ENCODE assay signal across 8 cellular contexts in the genomic region with DNA sequence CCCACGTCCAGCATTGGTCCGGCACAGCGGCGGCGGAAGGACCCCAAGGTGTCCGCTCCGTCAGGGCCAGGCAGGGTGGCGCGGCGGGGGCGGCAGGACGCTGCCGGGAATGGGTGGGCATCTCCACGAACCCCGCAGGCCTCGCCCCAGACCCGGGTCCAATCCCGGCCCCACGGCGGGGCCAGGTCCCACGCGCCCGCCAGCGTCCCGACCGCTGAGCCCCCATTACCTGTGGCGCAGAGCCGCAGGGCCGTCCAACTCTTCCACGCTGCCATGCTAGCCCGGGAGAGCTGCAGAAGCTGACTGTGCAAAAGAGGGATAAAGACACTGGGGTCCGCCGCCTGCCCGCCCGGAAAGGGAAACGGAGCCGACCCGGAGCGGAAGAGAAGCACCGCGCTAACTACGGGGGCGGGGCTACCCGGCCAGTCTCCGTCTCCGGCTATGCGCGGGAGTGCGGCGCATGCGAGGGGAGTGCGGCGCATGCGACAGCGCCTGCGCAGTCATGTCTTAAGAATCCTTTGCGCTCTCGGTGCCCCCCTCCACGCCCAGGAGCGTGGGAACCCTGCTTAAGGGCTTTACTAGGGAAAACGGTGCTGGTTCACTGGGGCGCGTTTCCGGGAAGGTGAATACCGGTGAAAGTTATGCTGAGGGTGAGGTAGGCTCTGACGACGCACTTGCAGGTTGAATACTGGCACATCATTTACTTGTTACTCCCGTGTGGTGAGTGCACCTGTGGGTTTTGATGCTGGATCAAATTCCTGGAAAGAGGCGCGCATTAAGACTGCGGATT. TPM values are rescaled to one million over a fixed set of nuclear protein-coding genes. Genes with fewer than 3 reads are reported as not detected.
DNase-seq lines count a peak whose midpoint lies in the region; ATAC-seq and TF ChIP-seq lines count a peak whose summit lies in the region.

A gene with protein sequence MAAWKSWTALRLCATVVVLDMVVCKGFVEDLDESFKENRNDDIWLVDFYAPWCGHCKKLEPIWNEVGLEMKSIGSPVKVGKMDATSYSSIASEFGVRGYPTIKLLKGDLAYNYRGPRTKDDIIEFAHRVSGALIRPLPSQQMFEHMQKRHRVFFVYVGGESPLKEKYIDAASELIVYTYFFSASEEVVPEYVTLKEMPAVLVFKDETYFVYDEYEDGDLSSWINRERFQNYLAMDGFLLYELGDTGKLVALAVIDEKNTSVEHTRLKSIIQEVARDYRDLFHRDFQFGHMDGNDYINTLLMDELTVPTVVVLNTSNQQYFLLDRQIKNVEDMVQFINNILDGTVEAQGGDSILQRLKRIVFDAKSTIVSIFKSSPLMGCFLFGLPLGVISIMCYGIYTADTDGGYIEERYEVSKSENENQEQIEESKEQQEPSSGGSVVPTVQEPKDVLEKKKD (minus strand): TSS at position 402 of the 790 bp plus-strand sequence. CDS start 127 bp downstream, at position 275.

- peak within 1 kb of the TSS; percentile 92 for H3K27ac ChIP-seq in DND-41 (ENCODE audit: low read length)
- peak within 1 kb of the TSS; percentile 43 for H3K27ac ChIP-seq in GM23248
- H3K27ac ChIP-seq in naive thymus-derived CD4-positive, alpha-beta T cell (ENCODE audit: low read depth, low read length) = peak within 1 kb of the TSS; percentile 74

- POLR2A ChIA-PET in naive thymus-derived CD4-positive, alpha-beta T cell (lab: Charles Lee) = interaction anchor here (0.7 to 1.3 kb wide), 3 partner anchors 14 to 1491 kb away, joined by 3 to 7 read pairs (median 3); a partner anchor contains a TSS

- no peaks in the 10 kb centered on the region for H3K27me3 Mint-ChIP-seq in activated T-helper 1 cell treated with anti-CD3 and anti-CD28 coated beads, Interleukin-12 subunit alpha, Interleukin-12 subunit beta, Interleukin-2, Interleukin-4 antibody, amounts not matched to agents 30 ng/mL and 10 ng/mL and 1 ng/mL, durations not matched to agents 14 hours and 24 hours and 36 hours (ENCODE audit: insufficient read depth)
- no peaks in the 10 kb centered on the region for H3K27me3 Mint-ChIP-seq in naive thymus-derived CD4-positive, alpha-beta T cell
- no peaks in the 10 kb centered on the region for H3K27me3 Mint-ChIP-seq in stimulated activated naive B cell treated with anti-CD40 and anti-IgM and Interleukin-4, amounts not matched to agents 10 μg/mL and 1 μg/mL and 100 μg/mL, for 72 hours

- H3K9me3 Mint-ChIP-seq in activated T-helper 1 cell treated with anti-CD3 and anti-CD28 coated beads, Interleukin-12 subunit alpha, Interleukin-12 subunit beta, Interleukin-2, Interleukin-4 antibody, amounts not matched to agents 30 ng/mL and 10 ng/mL and 1 ng/mL, durations not matched to agents 14 hours and 24 hours and 36 hours = no peaks in the 10 kb centered on the region
- H3K9me3 Mint-ChIP-seq in naive thymus-derived CD4-positive, alpha-beta T cell = no peaks in the 10 kb centered on the region
- no peaks in the 10 kb centered on the region for H3K9me3 Mint-ChIP-seq in stimulated activated naive B cell treated with anti-CD40 and anti-IgM and Interleukin-4, amounts not matched to agents 10 μg/mL and 1 μg/mL and 100 μg/mL, for 72 hours

- H3K4me2 ChIP-seq in DND-41 (ENCODE audit: insufficient read depth, low read length) (peak within 1 kb of the TSS; percentile 85), GM23248 (ENCODE audit: unreplicated experiment) (peak within 1 kb of the TSS; percentile 90)

- 0 out of 2 replicates have a peak, but pooled peaks cover 5% of the 10 kb centered on the region for H3F3A ChIP-seq in GM23248 (ENCODE audit: insufficient read depth)

- peaks cover 41% of the 10 kb centered on the region for H3K36me3 ChIP-seq in DND-41 (ENCODE audit: insufficient read depth, low read length)
- peaks cover 21% of the 10 kb centered on the region for H3K36me3 ChIP-seq in GM23248 (ENCODE audit: low read depth)
- H3K36me3 ChIP-seq in naive thymus-derived CD4-positive, alpha-beta T cell (ENCODE audit: control insufficient read depth in 2 of 3, insufficient read depth in 3 of 3, low read length in 3 of 3) = peaks cover under 1 to 38% (median 8%) of the 10 kb centered on the region in 3 experiments

- CTCF ChIA-PET in naive thymus-derived CD4-positive, alpha-beta T cell (lab: Charles Lee) = no interaction called here

- peak within 1 kb of the TSS; percentile 87 for H3K27ac Mint-ChIP-seq in activated T-helper 1 cell treated with anti-CD3 and anti-CD28 coated beads, Interleukin-12 subunit alpha, Interleukin-12 subunit beta, Interleukin-2, Interleukin-4 antibody, amounts not matched to agents 30 ng/mL and 10 ng/mL and 1 ng/mL, durations not matched to agents 14 hours and 24 hours and 36 hours
- H3K27ac Mint-ChIP-seq in naive thymus-derived CD4-positive, alpha-beta T cell = peak within 1 kb of the TSS; percentile 88 to 98 (median 95)
- peak within 1 kb of the TSS; percentile 95 for H3K27ac Mint-ChIP-seq in stimulated activated naive B cell treated with anti-CD40 and anti-IgM and Interleukin-4, amounts not matched to agents 10 μg/mL and 1 μg/mL and 100 μg/mL, for 72 hours

- H4K20me1 ChIP-seq in DND-41 (ENCODE audit: insufficient read depth, low read length) = peaks cover 20% of the 10 kb centered on the region; the same call in 1 of the 2 replicates
- H4K20me1 ChIP-seq in GM23248 (ENCODE audit: insufficient read depth) = no peaks in the 10 kb centered on the region

- H3K79me2 ChIP-seq in DND-41 (ENCODE audit: insufficient read depth, low read length) = peaks cover 64% of the 10 kb centered on the region
- peaks cover 62% of the 10 kb centered on the region for H3K79me2 ChIP-seq in GM23248 (ENCODE audit: insufficient read depth)

- peaks cover 42% of the 10 kb centered on the region for H3K4me1 ChIP-seq in DND-41 (ENCODE audit: insufficient read depth, low read length)
- peaks cover 17% of the 10 kb centered on the region; the same call in 1 of the 2 replicates for H3K4me1 ChIP-seq in GM23248 (ENCODE audit: insufficient read depth)
- peaks cover 4 to 17% of the 10 kb centered on the region in 2 donors for H3K4me1 ChIP-seq in naive thymus-derived CD4-positive, alpha-beta T cell (ENCODE audit: control insufficient read depth in 2 of 2, insufficient read depth in 2 of 2, low read length in 2 of 2)

- peak; percentile 94 for DNase-seq in DND-41
- DNase-seq in GM23248 = peak; percentile 98
- DNase-seq in Kasumi-1 (lab: John Stamatoyannopoulos, UW) = peak; percentile 89 to 95
- DNase-seq in RPMI7951 (ENCODE audit: low read depth) = peak; percentile 87
- DNase-seq in activated T-helper 1 cell treated with anti-CD3 and anti-CD28 coated beads, Interleukin-12 subunit alpha, Interleukin-12 subunit beta, Interleukin-2, Interleukin-4 antibody, amounts not matched to agents 30 ng/mL and 10 ng/mL and 1 ng/mL, durations not matched to agents 14 hours and 24 hours and 36 hours (ENCODE audit: low spot score) = peak; percentile 90
- DNase-seq in fibroblast of gingiva (ENCODE audit: low read depth) = peak; percentile 91
- DNase-seq in naive thymus-derived CD4-positive, alpha-beta T cell = peak; percentile 86 to 93 (median 90)
- peak; percentile 91 for DNase-seq in stimulated activated naive B cell treated with anti-CD40 and anti-IgM and Interleukin-4, amounts not matched to agents 10 μg/mL and 1 μg/mL and 100 μg/mL, for 72 hours

- WGBS in GM23248 (ENCODE audit: low coverage in 1 of 2, low lambda C conversion rate in 2 of 2, missing lambda C conversion rate in 2 of 2), 2 experiments = 1% methylated on average over 60 to 63 of the region's 71 CpGs

- H3K4me3 Mint-ChIP-seq in activated T-helper 1 cell treated with anti-CD3 and anti-CD28 coated beads, Interleukin-12 subunit alpha, Interleukin-12 subunit beta, Interleukin-2, Interleukin-4 antibody, amounts not matched to agents 30 ng/mL and 10 ng/mL and 1 ng/mL, durations not matched to agents 14 hours and 24 hours and 36 hours = peak within 1 kb of the TSS; percentile 92
- peak within 1 kb of the TSS; percentile 93 to 100 (median 96) for H3K4me3 Mint-ChIP-seq in naive thymus-derived CD4-positive, alpha-beta T cell
- peak within 1 kb of the TSS; percentile 91 to 92 for H3K4me3 Mint-ChIP-seq in stimulated activated naive B cell treated with anti-CD40 and anti-IgM and Interleukin-4, amounts not matched to agents 10 μg/mL and 1 μg/mL and 100 μg/mL, for 72 hours

- H2AFZ ChIP-seq in DND-41 (ENCODE audit: low read depth, low read length) (peak within 1 kb of the TSS; percentile 97), GM23248 (peak within 1 kb of the TSS; percentile 99)

- in situ Hi-C loops in GM23248 (cut with MboI) = no loop called here

- peak within 1 kb of the TSS; percentile 78 to 90 for H3K4me3 ChIP-seq in DND-41 (ENCODE audit: low read depth in 1 of 2, low read length in 2 of 2)
- peak within 1 kb of the TSS; percentile 93 for H3K4me3 ChIP-seq in GM23248
- H3K4me3 ChIP-seq in naive thymus-derived CD4-positive, alpha-beta T cell (ENCODE audit: low read length) = peak within 1 kb of the TSS; percentile 86

- H3K27me3 ChIP-seq in DND-41 (ENCODE audit: insufficient read depth, low read length, poor library complexity) (no peaks in the 10 kb centered on the region), GM23248 (replicated peaks; ENCODE audit: insufficient read depth) (no peaks in the 10 kb centered on the region)
- H3K27me3 ChIP-seq in naive thymus-derived CD4-positive, alpha-beta T cell (ENCODE audit: control insufficient read depth in 2 of 2, insufficient read depth in 2 of 2, low read length in 2 of 2) = no peaks in the 10 kb centered on the region

- peaks cover 50% of the 10 kb centered on the region for H3K4me1 Mint-ChIP-seq in activated T-helper 1 cell treated with anti-CD3 and anti-CD28 coated beads, Interleukin-12 subunit alpha, Interleukin-12 subunit beta, Interleukin-2, Interleukin-4 antibody, amounts not matched to agents 30 ng/mL and 10 ng/mL and 1 ng/mL, durations not matched to agents 14 hours and 24 hours and 36 hours (ENCODE audit: low read depth)
- H3K4me1 Mint-ChIP-seq in naive thymus-derived CD4-positive, alpha-beta T cell = peaks cover 21 to 61% (median 53%) of the 10 kb centered on the region in 7 donors
- peaks cover 12 to 23% of the 10 kb centered on the region in 2 donors for H3K4me1 Mint-ChIP-seq in stimulated activated naive B cell treated with anti-CD40 and anti-IgM and Interleukin-4, amounts not matched to agents 10 μg/mL and 1 μg/mL and 100 μg/mL, for 72 hours

- H3K9me3 ChIP-seq in DND-41 (ENCODE audit: insufficient read depth, low read length, severe bottlenecking) (no peaks in the 10 kb centered on the region), GM23248 (ENCODE audit: low read depth) (no peaks in the 10 kb centered on the region)
- no peaks in the 10 kb centered on the region for H3K9me3 ChIP-seq in naive thymus-derived CD4-positive, alpha-beta T cell (ENCODE audit: control insufficient read depth in 2 of 3, low read length in 3 of 3)

- intact Hi-C loops in activated T-helper 1 cell treated with anti-CD3 and anti-CD28 coated beads, Interleukin-12 subunit alpha, Interleukin-12 subunit beta, Interleukin-2, Interleukin-4 antibody, amounts not matched to agents 30 ng/mL and 10 ng/mL and 1 ng/mL, durations not matched to agents 14 hours and 24 hours and 36 hours (cut with micrococcal nuclease) = loop anchor here (1.0 to 10.0 kb wide), 4 partner anchors 20 to 1490 kb away; a partner anchor contains a TSS
- intact Hi-C loops in naive thymus-derived CD4-positive, alpha-beta T cell (cut with micrococcal nuclease) = loop anchor here (1.0 to 10.0 kb wide), 8 partner anchors 8 to 1491 kb away; a partner anchor contains a TSS

- TF ChIP-seq CTCF in DND-41 (IDR thresholded peaks at IDR 0.05; ENCODE audit: borderline replicate concordance, extremely low read depth, low read length, poor library complexity, severe bottlenecking) = no peak

- H3K9me2 ChIP-seq in GM23248 (ENCODE audit: insufficient read depth) = no peaks in the 10 kb centered on the region

- ATAC-seq in DND-41 (ENCODE audit: insufficient read depth, low read depth) = peak; percentile 95
- ATAC-seq in naive thymus-derived CD4-positive, alpha-beta T cell = peak; percentile 99
- peak; percentile 98 to 99 for ATAC-seq in stimulated activated naive B cell treated with anti-CD40 and anti-IgM and Interleukin-4, amounts not matched to agents 10 μg/mL and 1 μg/mL and 100 μg/mL, for 72 hours (replicated peaks)

- H3K36me3 Mint-ChIP-seq in activated T-helper 1 cell treated with anti-CD3 and anti-CD28 coated beads, Interleukin-12 subunit alpha, Interleukin-12 subunit beta, Interleukin-2, Interleukin-4 antibody, amounts not matched to agents 30 ng/mL and 10 ng/mL and 1 ng/mL, durations not matched to agents 14 hours and 24 hours and 36 hours (ENCODE audit: low read depth) = peaks cover 26% of the 10 kb centered on the region
- peaks cover 0 to 29% (median 16%) of the 10 kb centered on the region in 5 donors for H3K36me3 Mint-ChIP-seq in naive thymus-derived CD4-positive, alpha-beta T cell
- H3K36me3 Mint-ChIP-seq in stimulated activated naive B cell treated with anti-CD40 and anti-IgM and Interleukin-4, amounts not matched to agents 10 μg/mL and 1 μg/mL and 100 μg/mL, for 72 hours = peaks cover 8 to 12% of the 10 kb centered on the region in 2 donors

- H3K9ac ChIP-seq in DND-41 (ENCODE audit: low read depth, low read length) (peak within 1 kb of the TSS; percentile 93), GM23248 (peak within 1 kb of the TSS; percentile 86)

RNA-seq across cellular contexts. Expression of the gene that starts here (rescaled TPM):
- 111 and 112 TPM in 2 replicates for total RNA-seq in GM23248 (2014; rRNA removed; shearing (Covaris generic))
- polyA plus RNA-seq in GM23248 (2016; fragmentation: Nextera tagmentation; extraction: Ambion mirVana) = 70.4 and 73.0 TPM in 2 replicates
- total RNA-seq in RPMI7951 (2014; rRNA removed; shearing (Covaris generic)) = 47.6 and 58.0 TPM in 2 replicates
- 63.7 and 65.0 TPM in 2 replicates for total RNA-seq in activated T-helper 1 cell treated with anti-CD3 and anti-CD28 coated beads, Interleukin-12 subunit alpha, Interleukin-12 subunit beta, Interleukin-2, Interleukin-4 antibody, amounts not matched to agents 30 ng/mL and 10 ng/mL and 1 ng/mL, durations not matched to agents 14 hours and 24 hours and 36 hours
- 10 to 100 TPM; 42.0 to 76.5 (median 63.2) TPM for total RNA-seq in naive thymus-derived CD4-positive, alpha-beta T cell
- 10 to 100 TPM; 18.7 to 20.2 TPM for polyA plus RNA-seq in naive thymus-derived CD4-positive, alpha-beta T cell

Comparison
In these comparisons a context has a peak if more than half of its experiments do, and no peak if none do; other contexts are left out.
1. Peak in every context shown above with its lines: DNase-seq, ATAC-seq, H3K4me3 ChIP-seq and H3K27ac ChIP-seq.